In genomic region chr3:13620776-13621365, GRCh38 we compare ENCODE assay signal across 20 cellular contexts.
DNase-seq lines count a peak whose midpoint lies in the region; ATAC-seq and TF ChIP-seq lines count a peak whose summit lies in the region.
"Had no signal": no experiment of that assay in that cellular context is flagged by ENCODE, and none has a peak within 500 bp of the region (broad histone marks: within the 10 kb centered on the region; RNA-seq: fewer than 3 reads in every experiment).

No MANE protein-coding gene starts in this region.

- H3K36me3 ChIP-seq in lower lobe of right lung (no peaks in the 10 kb centered on the region), MG63 (no peaks in the 10 kb centered on the region)
- H3K36me3 ChIP-seq: SJSA1 had no signal

- no peak overlapping the region for H3K27ac ChIP-seq in lower lobe of right lung
- H3K27ac ChIP-seq in foreskin keratinocyte: no peak overlapping the region
- H3K27ac ChIP-seq: KMS-11, SJSA1 had no signal

- POLR2A ChIA-PET in activated CD8-positive, alpha-beta T cell treated with anti-CD3 and anti-CD28 coated beads for 36 hours (lab: Charles Lee): no interaction called here

- H3K9me3 ChIP-seq in lower lobe of right lung (no peaks in the 10 kb centered on the region), MG63 (no peaks in the 10 kb centered on the region)
- H3K9me3 ChIP-seq: SJSA1 had no signal

- DNase-seq in activated naive CD8-positive, alpha-beta T cell treated with anti-CD3 and anti-CD28 coated beads for 36 hours: no peak
- no peak for DNase-seq in activated naive CD8-positive, alpha-beta T cell treated with anti-CD3 and anti-CD28 coated beads, Interleukin-2, amount 50 U/mL, for 24 hours
- no peak for DNase-seq in activated CD8-positive, alpha-beta T cell treated with anti-CD3 and anti-CD28 coated beads for 36 hours
- DNase-seq in lower lobe of right lung (peak; percentile 24), MG63 (no peak), foreskin keratinocyte (no peak)
- no peak for DNase-seq in stimulated activated effector memory CD8-positive, alpha-beta T cell treated with anti-CD3 and anti-CD28 coated beads, Interleukin-12 subunit alpha, Interleukin-12 subunit beta, amount 100 ng/mL, for 72 hours (ENCODE audit: low spot score in 2 of 2)
- DNase-seq: 8988T, DMS53, NCI-H1417 treated with DMSO at 0.1 percent for 48 hours, NCI-H187 treated with DMSO at 0.1 percent for 48 hours, NCI-H345, NCI-H524 treated with DMSO at 0.1 percent for 48 hours, PC-3 had no signal

- H3K27me3 Mint-ChIP-seq in activated naive CD8-positive, alpha-beta T cell treated with anti-CD3 and anti-CD28 coated beads for 36 hours: no peaks in the 10 kb centered on the region
- no peaks in the 10 kb centered on the region for H3K27me3 Mint-ChIP-seq in activated naive CD8-positive, alpha-beta T cell treated with anti-CD3 and anti-CD28 coated beads, Interleukin-2, amount 50 U/mL, for 24 hours
- H3K27me3 Mint-ChIP-seq in activated CD8-positive, alpha-beta T cell treated with anti-CD3 and anti-CD28 coated beads for 36 hours: no peaks in the 10 kb centered on the region
- H3K27me3 Mint-ChIP-seq: CD4-positive, alpha-beta T cell had no signal

- H3K27ac Mint-ChIP-seq in activated naive CD8-positive, alpha-beta T cell treated with anti-CD3 and anti-CD28 coated beads for 36 hours: no peak overlapping the region
- no peak overlapping the region for H3K27ac Mint-ChIP-seq in activated naive CD8-positive, alpha-beta T cell treated with anti-CD3 and anti-CD28 coated beads, Interleukin-2, amount 50 U/mL, for 24 hours
- H3K27ac Mint-ChIP-seq in activated CD8-positive, alpha-beta T cell treated with anti-CD3 and anti-CD28 coated beads for 36 hours: peak overlapping the region; percentile 88
- peak overlapping the region; percentile 79 for H3K27ac Mint-ChIP-seq in stimulated activated effector memory CD8-positive, alpha-beta T cell treated with anti-CD3 and anti-CD28 coated beads, Interleukin-12 subunit alpha, Interleukin-12 subunit beta, amount 100 ng/mL, for 72 hours
- H3K27ac Mint-ChIP-seq: GM23338 had no signal

- no peaks in the 10 kb centered on the region for H3K27me3 ChIP-seq in lower lobe of right lung (ENCODE audit: low read depth)
- H3K27me3 ChIP-seq in MG63: no peaks in the 10 kb centered on the region
- no peaks in the 10 kb centered on the region for H3K27me3 ChIP-seq in foreskin keratinocyte
- H3K27me3 ChIP-seq: SJSA1 had no signal

- no peaks in the 10 kb centered on the region for H3K9me3 Mint-ChIP-seq in activated naive CD8-positive, alpha-beta T cell treated with anti-CD3 and anti-CD28 coated beads for 36 hours
- no peaks in the 10 kb centered on the region for H3K9me3 Mint-ChIP-seq in activated naive CD8-positive, alpha-beta T cell treated with anti-CD3 and anti-CD28 coated beads, Interleukin-2, amount 50 U/mL, for 24 hours
- no peaks in the 10 kb centered on the region for H3K9me3 Mint-ChIP-seq in activated CD8-positive, alpha-beta T cell treated with anti-CD3 and anti-CD28 coated beads for 36 hours
- peaks cover 3% of the 10 kb centered on the region for H3K9me3 Mint-ChIP-seq in stimulated activated effector memory CD8-positive, alpha-beta T cell treated with anti-CD3 and anti-CD28 coated beads, Interleukin-12 subunit alpha, Interleukin-12 subunit beta, amount 100 ng/mL, for 72 hours
- H3K9me3 Mint-ChIP-seq: GM23338 had no signal

- peaks cover 2% of the 10 kb centered on the region for H3K4me1 Mint-ChIP-seq in activated naive CD8-positive, alpha-beta T cell treated with anti-CD3 and anti-CD28 coated beads for 36 hours
- H3K4me1 Mint-ChIP-seq in activated naive CD8-positive, alpha-beta T cell treated with anti-CD3 and anti-CD28 coated beads, Interleukin-2, amount 50 U/mL, for 24 hours: peaks cover 5% of the 10 kb centered on the region
- peaks cover 2% of the 10 kb centered on the region for H3K4me1 Mint-ChIP-seq in activated CD8-positive, alpha-beta T cell treated with anti-CD3 and anti-CD28 coated beads for 36 hours (ENCODE audit: low read depth)
- peaks cover 8% of the 10 kb centered on the region for H3K4me1 Mint-ChIP-seq in stimulated activated effector memory CD8-positive, alpha-beta T cell treated with anti-CD3 and anti-CD28 coated beads, Interleukin-12 subunit alpha, Interleukin-12 subunit beta, amount 100 ng/mL, for 72 hours

- ATAC-seq in activated naive CD8-positive, alpha-beta T cell treated with anti-CD3 and anti-CD28 coated beads, Interleukin-2, amount 50 U/mL, for 24 hours: no peak
- no peak for ATAC-seq in activated CD8-positive, alpha-beta T cell treated with anti-CD3 and anti-CD28 coated beads for 36 hours
- ATAC-seq in lower lobe of right lung: no peak
- ATAC-seq in stimulated activated effector memory CD8-positive, alpha-beta T cell treated with anti-CD3 and anti-CD28 coated beads, Interleukin-12 subunit alpha, Interleukin-12 subunit beta, amount 100 ng/mL, for 72 hours: no peak
- ATAC-seq in foreskin keratinocyte: no peak
- ATAC-seq in HG02973 (IDR thresholded peaks at IDR 0.05; ENCODE audit: unreplicated experiment): no peak
- ATAC-seq: HCT116, PC-3 had no signal

- H3K4me1 ChIP-seq in lower lobe of right lung: no peaks in the 10 kb centered on the region
- H3K4me1 ChIP-seq in foreskin keratinocyte: peaks cover 12% of the 10 kb centered on the region
- H3K4me1 ChIP-seq: SJSA1 had no signal

- no peaks in the 10 kb centered on the region for H3K36me3 Mint-ChIP-seq in activated naive CD8-positive, alpha-beta T cell treated with anti-CD3 and anti-CD28 coated beads for 36 hours
- H3K36me3 Mint-ChIP-seq in activated naive CD8-positive, alpha-beta T cell treated with anti-CD3 and anti-CD28 coated beads, Interleukin-2, amount 50 U/mL, for 24 hours (ENCODE audit: low read depth): no peaks in the 10 kb centered on the region
- H3K36me3 Mint-ChIP-seq in activated CD8-positive, alpha-beta T cell treated with anti-CD3 and anti-CD28 coated beads for 36 hours (ENCODE audit: low read depth): no peaks in the 10 kb centered on the region
- H3K36me3 Mint-ChIP-seq in stimulated activated effector memory CD8-positive, alpha-beta T cell treated with anti-CD3 and anti-CD28 coated beads, Interleukin-12 subunit alpha, Interleukin-12 subunit beta, amount 100 ng/mL, for 72 hours: peaks cover 5% of the 10 kb centered on the region

- intact Hi-C loops in activated CD8-positive, alpha-beta T cell treated with anti-CD3 and anti-CD28 coated beads for 36 hours (cut with micrococcal nuclease): no loop called here
- intact Hi-C loops in lower lobe of right lung (cut with DNase I): no loop called here

- TF ChIP-seq CTCF in activated CD8-positive, alpha-beta T cell treated with anti-CD3 and anti-CD28 coated beads for 36 hours (IDR thresholded peaks at IDR 0.05): no peak
- TF ChIP-seq CTCF in lower lobe of right lung (IDR thresholded peaks at IDR 0.05): no peak
- TF ChIP-seq CTCF in foreskin keratinocyte (conservative IDR thresholded peaks at IDR 0.05): no peak

- CTCF ChIA-PET in activated CD8-positive, alpha-beta T cell treated with anti-CD3 and anti-CD28 coated beads for 36 hours (lab: Charles Lee): interaction anchor here (1.0 to 1.9 kb wide), 2 partner anchors 27 to 125 kb away, joined by 5 to 9 read pairs; no protein-coding TSS in a partner anchor

- H3K4me3 ChIP-seq in lower lobe of right lung: no peak overlapping the region
- no peak overlapping the region for H3K4me3 ChIP-seq in MG63
- H3K4me3 ChIP-seq: GM23338, SJSA1 had no signal

- H3K4me3 Mint-ChIP-seq in activated naive CD8-positive, alpha-beta T cell treated with anti-CD3 and anti-CD28 coated beads for 36 hours: peak overlapping the region; percentile 87
- no peak overlapping the region for H3K4me3 Mint-ChIP-seq in activated naive CD8-positive, alpha-beta T cell treated with anti-CD3 and anti-CD28 coated beads, Interleukin-2, amount 50 U/mL, for 24 hours
- H3K4me3 Mint-ChIP-seq in activated CD8-positive, alpha-beta T cell treated with anti-CD3 and anti-CD28 coated beads for 36 hours: peak overlapping the region; percentile 74
- H3K4me3 Mint-ChIP-seq in stimulated activated effector memory CD8-positive, alpha-beta T cell treated with anti-CD3 and anti-CD28 coated beads, Interleukin-12 subunit alpha, Interleukin-12 subunit beta, amount 100 ng/mL, for 72 hours: peak overlapping the region; percentile 55
- H3K4me3 Mint-ChIP-seq: GM23338 had no signal

Comparison
In these comparisons a context has a peak if more than half of its experiments do, and no peak if none do; other contexts are left out.
1. H3K27ac Mint-ChIP-seq: peak in activated CD8-positive, alpha-beta T cell treated with anti-CD3 and anti-CD28 coated beads for 36 hours (single experiment) and stimulated activated effector memory CD8-positive, alpha-beta T cell treated with anti-CD3 and anti-CD28 coated beads, Interleukin-12 subunit alpha, Interleukin-12 subunit beta, amount 100 ng/mL, for 72 hours (single experiment); none in activated naive CD8-positive, alpha-beta T cell treated with anti-CD3 and anti-CD28 coated beads for 36 hours (single experiment) and activated naive CD8-positive, alpha-beta T cell treated with anti-CD3 and anti-CD28 coated beads, Interleukin-2, amount 50 U/mL, for 24 hours (single experiment).